Comparison of ENCODE assay signal across 7 cellular contexts in the genomic region with DNA sequence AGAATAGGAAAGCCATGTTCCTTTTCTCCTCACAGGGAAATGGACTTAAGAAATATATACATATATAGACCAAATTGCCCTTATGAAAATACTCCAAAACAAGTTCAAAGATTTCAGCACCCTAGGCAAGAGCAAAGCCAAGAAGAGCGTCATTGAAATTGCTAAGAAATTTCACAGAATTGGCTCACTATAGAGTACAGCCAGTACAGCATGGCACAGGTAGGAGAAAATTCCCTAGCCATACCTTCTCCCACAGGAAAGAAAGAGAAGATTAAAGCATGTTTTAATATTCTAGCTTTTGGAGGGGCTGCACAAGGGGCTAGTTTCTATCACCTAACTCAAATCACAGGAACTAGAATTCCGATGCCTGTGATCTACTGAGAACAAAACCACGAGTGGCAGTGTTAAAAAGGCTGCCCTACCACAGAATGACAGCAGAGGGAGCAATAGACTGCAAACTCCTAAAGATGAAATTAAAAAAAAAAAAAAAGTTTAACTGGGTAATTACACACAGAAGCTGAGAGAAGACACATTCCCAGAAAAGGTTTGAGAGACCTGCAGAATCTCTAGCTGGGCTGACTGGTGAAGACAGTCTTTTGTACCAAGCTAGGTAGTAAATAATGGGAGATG. TPM values are rescaled to one million over a fixed set of nuclear protein-coding genes. Genes with fewer than 3 reads are reported as not detected.
DNase-seq lines count a peak whose midpoint lies in the region; ATAC-seq and TF ChIP-seq lines count a peak whose summit lies in the region.
"Not testable (repeated sequence)": the region's sequence is repeated elsewhere in the genome, so short reads cannot be mapped to it uniquely, and the experiment has no call there.

No MANE protein-coding gene starts in this region.

- H4K20me1 ChIP-seq in OCI-LY3 (ENCODE audit: insufficient read depth, low read length) = not testable (repeated sequence)

- DNase-seq in GM04504 (ENCODE audit: low read depth) (peak; percentile 1), KG1 (lab: John Stamatoyannopoulos, UW) (peak; percentile 38), fibroblast of the aortic adventitia (ENCODE audit: low read depth) (peak; percentile 20), mucosa of descending colon (peak in 1 of 3 donors; percentile 54)
- peak; percentile 14 for DNase-seq in activated naive CD4-positive, alpha-beta T cell treated with anti-CD3 and anti-CD28 coated beads for 36 hours

- not testable (repeated sequence) for H3K27ac ChIP-seq in OCI-LY3 (ENCODE audit: low read length)

- not testable (repeated sequence) for H3K4me3 Mint-ChIP-seq in activated naive CD4-positive, alpha-beta T cell treated with anti-CD3 and anti-CD28 coated beads for 36 hours

- H3K27me3 Mint-ChIP-seq in activated naive CD4-positive, alpha-beta T cell treated with anti-CD3 and anti-CD28 coated beads for 36 hours (ENCODE audit: low read depth) = not testable (repeated sequence)

- intact Hi-C loops in activated naive CD4-positive, alpha-beta T cell treated with anti-CD3 and anti-CD28 coated beads for 36 hours (cut with micrococcal nuclease) = loop anchor here (2.0 to 10.0 kb wide), 4 partner anchors 375 to 867 kb away; no protein-coding TSS in a partner anchor
- intact Hi-C loops in mucosa of descending colon (cut with DNase I, micrococcal nuclease) = not testable (repeated sequence)

- not testable (repeated sequence) for H3K79me2 ChIP-seq in OCI-LY3 (ENCODE audit: low read length)

- peak overlapping the region; percentile 43 for H3K4me3 ChIP-seq in OCI-LY3 (ENCODE audit: low read length)
- H3K4me3 ChIP-seq in fibroblast of the aortic adventitia (ENCODE audit: low read depth, low read length); mucosa of descending colon: not testable (repeated sequence)

- not testable (repeated sequence) for H3K27ac Mint-ChIP-seq in activated naive CD4-positive, alpha-beta T cell treated with anti-CD3 and anti-CD28 coated beads for 36 hours

- H3K27me3 ChIP-seq in OCI-LY3 (ENCODE audit: low read depth, low read length) = not testable (repeated sequence)

- not testable (repeated sequence) for H3K9me3 Mint-ChIP-seq in activated naive CD4-positive, alpha-beta T cell treated with anti-CD3 and anti-CD28 coated beads for 36 hours

- H3K36me3 Mint-ChIP-seq in activated naive CD4-positive, alpha-beta T cell treated with anti-CD3 and anti-CD28 coated beads for 36 hours (ENCODE audit: low read depth) = not testable (repeated sequence)

- peak; percentile 57 for ATAC-seq in GM21723 (IDR thresholded peaks at IDR 0.05; ENCODE audit: unreplicated experiment)
- peak; percentile 86 for ATAC-seq in mucosa of descending colon

- peak overlapping the region; percentile 66 for H3K4me2 ChIP-seq in OCI-LY3 (ENCODE audit: low read length)

- H3K36me3 ChIP-seq in OCI-LY3 (replicated peaks; ENCODE audit: low read depth, low read length); mucosa of descending colon (ENCODE audit: low read depth): not testable (repeated sequence)

- not testable (repeated sequence) for H3K9ac ChIP-seq in OCI-LY3 (ENCODE audit: low read length)

- H3K9me3 ChIP-seq in OCI-LY3 (ENCODE audit: insufficient read depth, low read length); mucosa of descending colon: not testable (repeated sequence)

- not testable (repeated sequence) for H3K4me1 ChIP-seq in OCI-LY3 (ENCODE audit: low read length); mucosa of descending colon (ENCODE audit: low read depth)

- peak; percentile 61 for TF ChIP-seq CTCF in OCI-LY3 (IDR thresholded peaks at IDR 0.05; ENCODE audit: low read depth, low read length)
- peak; percentile 52 for TF ChIP-seq CTCF in fibroblast of the aortic adventitia (IDR thresholded peaks at IDR 0.05; ENCODE audit: insufficient read depth, low read length)
- not testable (repeated sequence) for TF ChIP-seq CTCF in mucosa of descending colon (IDR thresholded peaks at IDR 0.05)

- peak overlapping the region; percentile 95 for H2AFZ ChIP-seq in OCI-LY3 (ENCODE audit: low read depth, low read length)

- CTCF ChIA-PET in activated naive CD4-positive, alpha-beta T cell treated with anti-CD3 and anti-CD28 coated beads for 36 hours (lab: Charles Lee) = interaction anchor here (0.6 to 0.7 kb wide), 3 partner anchors 17 to 1866 kb away, joined by 3 read pairs; no protein-coding TSS in a partner anchor

- not testable (repeated sequence) for H3K4me1 Mint-ChIP-seq in activated naive CD4-positive, alpha-beta T cell treated with anti-CD3 and anti-CD28 coated beads for 36 hours (ENCODE audit: low read depth)

RNA-seq across cellular contexts. Expression of a gene that starts 37.5 kb away (rescaled TPM):
- not detected for total RNA-seq in activated naive CD4-positive, alpha-beta T cell treated with anti-CD3 and anti-CD28 coated beads for 36 hours
- total RNA-seq in fibroblast of the aortic adventitia (ENCODE audit: low replicate concordance) = not detected in 2 replicates
- not detected for total RNA-seq in mucosa of descending colon
